In the genomic region with DNA sequence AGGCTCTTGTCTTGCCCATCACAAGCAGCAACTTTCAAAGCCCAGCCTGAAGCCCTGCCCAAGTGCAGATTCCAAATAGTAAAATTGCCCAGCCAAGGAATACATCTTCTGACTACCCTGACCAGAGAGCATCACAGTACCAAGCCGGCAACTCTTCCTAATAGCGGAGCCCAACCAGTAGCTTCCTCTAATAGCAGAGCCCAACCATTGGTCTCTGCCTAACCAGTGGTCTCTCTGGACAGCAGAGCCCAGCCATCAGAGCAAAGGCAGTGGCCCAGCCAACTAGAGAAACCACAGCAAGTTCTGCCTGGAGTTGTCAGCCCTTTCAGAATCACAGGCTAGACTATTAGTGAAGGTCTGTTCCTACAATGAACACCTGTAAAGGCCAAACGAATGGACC, we compare ENCODE assay signal across 10 cellular contexts.
DNase-seq lines count a peak whose midpoint lies in the region; ATAC-seq and TF ChIP-seq lines count a peak whose summit lies in the region.
"Had no signal": no experiment of that assay in that cellular context is flagged by ENCODE, and none has a peak within 500 bp of the region (broad histone marks: within the 10 kb centered on the region; RNA-seq: fewer than 3 reads in every experiment).

No MANE protein-coding gene starts in this region.

- ATAC-seq in heart left ventricle: peak; percentile 96 to 99 (median 99)
- ATAC-seq in naive thymus-derived CD4-positive, alpha-beta T cell: no peak
- ATAC-seq in GM21786 (IDR thresholded peaks at IDR 0.05; ENCODE audit: unreplicated experiment): no peak

- H3K9me3 ChIP-seq in heart left ventricle: no peaks in the 10 kb centered on the region
- no peaks in the 10 kb centered on the region for H3K9me3 ChIP-seq in CD4-positive, alpha-beta memory T cell (ENCODE audit: control insufficient read depth in 1 of 2, low read length in 2 of 2)
- no peaks in the 10 kb centered on the region for H3K9me3 ChIP-seq in naive thymus-derived CD4-positive, alpha-beta T cell (ENCODE audit: control insufficient read depth in 2 of 3, low read length in 3 of 3)

- peaks cover 0 to 6% (median 3%) of the 10 kb centered on the region in 8 donors for H3K9me3 Mint-ChIP-seq in CD4-positive, alpha-beta memory T cell
- peaks cover 0 to 3% (median 0%) of the 10 kb centered on the region in 11 donors for H3K9me3 Mint-ChIP-seq in naive thymus-derived CD4-positive, alpha-beta T cell
- H3K9me3 Mint-ChIP-seq: activated CD4-positive, alpha-beta T cell treated with anti-CD3 and anti-CD28 coated beads, Interleukin-2, amount 10 ng/mL, durations not matched to agents 7 days and 5 days had no signal

- POLR2A ChIA-PET in CD4-positive, alpha-beta memory T cell (lab: Charles Lee; ENCODE audit: partially characterized antibody): no interaction called here
- POLR2A ChIA-PET in naive thymus-derived CD4-positive, alpha-beta T cell (lab: Charles Lee): no interaction called here

- H3K4me3 ChIP-seq in heart left ventricle: no peak overlapping the region
- H3K4me3 ChIP-seq in CD4-positive, alpha-beta memory T cell (ENCODE audit: low read length in 2 of 2): no peak overlapping the region
- no peak overlapping the region for H3K4me3 ChIP-seq in naive thymus-derived CD4-positive, alpha-beta T cell (ENCODE audit: low read length)

- no peak for TF ChIP-seq CTCF in heart left ventricle (IDR thresholded peaks at IDR 0.05)

- 19 to 26% (median 23%) methylated on average over 3 of the region's 3 CpGs for WGBS in heart left ventricle, 4 donors

- no peaks in the 10 kb centered on the region for H3K36me3 ChIP-seq in heart left ventricle
- H3K36me3 ChIP-seq in CD4-positive, alpha-beta memory T cell (ENCODE audit: insufficient read depth, low read length): no peaks in the 10 kb centered on the region
- H3K36me3 ChIP-seq in naive thymus-derived CD4-positive, alpha-beta T cell (ENCODE audit: control insufficient read depth in 2 of 3, insufficient read depth in 3 of 3, low read length in 3 of 3): no peaks in the 10 kb centered on the region

- H3K27ac Mint-ChIP-seq in CD4-positive, alpha-beta memory T cell: no peak overlapping the region
- no peak overlapping the region for H3K27ac Mint-ChIP-seq in naive thymus-derived CD4-positive, alpha-beta T cell
- H3K27ac Mint-ChIP-seq: activated CD4-positive, alpha-beta T cell treated with anti-CD3 and anti-CD28 coated beads, Interleukin-2, amount 10 ng/mL, durations not matched to agents 7 days and 5 days had no signal

- H3K4me3 Mint-ChIP-seq in CD4-positive, alpha-beta memory T cell: no peak overlapping the region
- H3K4me3 Mint-ChIP-seq in naive thymus-derived CD4-positive, alpha-beta T cell: no peak overlapping the region
- H3K4me3 Mint-ChIP-seq: activated CD4-positive, alpha-beta T cell treated with anti-CD3 and anti-CD28 coated beads, Interleukin-2, amount 10 ng/mL, durations not matched to agents 7 days and 5 days had no signal

- no peaks in the 10 kb centered on the region for H3K27me3 Mint-ChIP-seq in CD4-positive, alpha-beta memory T cell
- no peaks in the 10 kb centered on the region for H3K27me3 Mint-ChIP-seq in naive thymus-derived CD4-positive, alpha-beta T cell
- H3K27me3 Mint-ChIP-seq: activated CD4-positive, alpha-beta T cell treated with anti-CD3 and anti-CD28 coated beads, Interleukin-2, amount 10 ng/mL, durations not matched to agents 7 days and 5 days had no signal

- peak overlapping the region in 2 of 12 donors; percentile 4 to 54 for H3K27ac ChIP-seq in heart left ventricle
- H3K27ac ChIP-seq in CD4-positive, alpha-beta memory T cell (ENCODE audit: low read depth, low read length): no peak overlapping the region
- no peak overlapping the region for H3K27ac ChIP-seq in naive thymus-derived CD4-positive, alpha-beta T cell (ENCODE audit: low read depth, low read length)

- H3K4me1 ChIP-seq in heart left ventricle: peaks cover 0 to 21% (median 4%) of the 10 kb centered on the region in 12 donors
- no peaks in the 10 kb centered on the region for H3K4me1 ChIP-seq in CD4-positive, alpha-beta memory T cell (ENCODE audit: insufficient read depth, low read length)
- no peaks in the 10 kb centered on the region for H3K4me1 ChIP-seq in naive thymus-derived CD4-positive, alpha-beta T cell (ENCODE audit: control insufficient read depth in 2 of 2, insufficient read depth in 2 of 2, low read length in 2 of 2)

- intact Hi-C loops in heart left ventricle (cut with DNase I): loop anchor here in 7 of 10 donors (5.0 to 10.0 kb wide), 8 partner anchors 531 to 1243 kb away; no protein-coding TSS in a partner anchor
- intact Hi-C loops in CD4-positive, alpha-beta memory T cell (cut with micrococcal nuclease): no loop called here
- intact Hi-C loops in naive thymus-derived CD4-positive, alpha-beta T cell (cut with micrococcal nuclease): loop anchor here in 1 of 2 donors (5.0 kb wide), 2 partner anchors 998 to 1243 kb away; no protein-coding TSS in a partner anchor

- H3K36me3 Mint-ChIP-seq in CD4-positive, alpha-beta memory T cell: no peaks in the 10 kb centered on the region
- no peaks in the 10 kb centered on the region for H3K36me3 Mint-ChIP-seq in naive thymus-derived CD4-positive, alpha-beta T cell

- peak; percentile 77 for DNase-seq in H4 (ENCODE audit: low spot score)
- DNase-seq in SK-N-DZ (ENCODE audit: low spot score): peak; percentile 38
- peak; percentile 61 to 73 (median 68) for DNase-seq in heart left ventricle
- peak; percentile 83 for DNase-seq in renal cortical epithelial cell (ENCODE audit: low read depth)
- DNase-seq in CD4-positive, alpha-beta memory T cell: no peak
- DNase-seq in naive thymus-derived CD4-positive, alpha-beta T cell: no peak
- no peak for DNase-seq in SKM-1 (lab: John Stamatoyannopoulos, UW; ENCODE audit: unreplicated experiment)
- DNase-seq: activated CD4-positive, alpha-beta T cell treated with anti-CD3 and anti-CD28 coated beads, Interleukin-2, amount 10 ng/mL, durations not matched to agents 7 days and 5 days; stimulated activated CD4-positive, alpha-beta T cell treated with anti-CD3 and anti-CD28 coated beads, Interleukin-12 subunit alpha, Interleukin-12 subunit beta, amount 100 ng/mL, for 4 hours had no signal

- CTCF ChIA-PET in CD4-positive, alpha-beta memory T cell (lab: Charles Lee; ENCODE audit: partially characterized antibody): no interaction called here
- CTCF ChIA-PET in naive thymus-derived CD4-positive, alpha-beta T cell (lab: Charles Lee): interaction anchor here (0.7 kb wide), 1 partner anchor 44 kb away, joined by 3 read pairs; no protein-coding TSS in a partner anchor

- no peak for TF ChIP-seq POLR2A in heart left ventricle (IDR thresholded peaks at IDR 0.05)

- no peaks in the 10 kb centered on the region for H3K4me1 Mint-ChIP-seq in CD4-positive, alpha-beta memory T cell
- H3K4me1 Mint-ChIP-seq in naive thymus-derived CD4-positive, alpha-beta T cell: peaks cover 0 to 1% (median 0%) of the 10 kb centered on the region in 7 donors
- H3K4me1 Mint-ChIP-seq: activated CD4-positive, alpha-beta T cell treated with anti-CD3 and anti-CD28 coated beads, Interleukin-2, amount 10 ng/mL, durations not matched to agents 7 days and 5 days had no signal

- H3K27me3 ChIP-seq in heart left ventricle: no peaks in the 10 kb centered on the region
- H3K27me3 ChIP-seq in CD4-positive, alpha-beta memory T cell (ENCODE audit: insufficient read depth, low read length): no peaks in the 10 kb centered on the region
- no peaks in the 10 kb centered on the region for H3K27me3 ChIP-seq in naive thymus-derived CD4-positive, alpha-beta T cell (ENCODE audit: control insufficient read depth in 2 of 2, insufficient read depth in 2 of 2, low read length in 2 of 2)

Comparison
In these comparisons a context has a peak if more than half of its experiments do, and no peak if none do; other contexts are left out.
1. DNase-seq: peak in H4 (single experiment), SK-N-DZ (single experiment), heart left ventricle (5 of 5) and renal cortical epithelial cell (single experiment); none in CD4-positive, alpha-beta memory T cell (0 of 5), naive thymus-derived CD4-positive, alpha-beta T cell (0 of 9) and SKM-1 (single experiment).
2. ATAC-seq: peak in heart left ventricle (4 of 4); none in naive thymus-derived CD4-positive, alpha-beta T cell (single experiment) and GM21786 (single experiment).